In genomic region chr17:19020016-19020415, GRCh38 we compare ENCODE assay signal across 27 cellular contexts. TPM values are rescaled to one million over a fixed set of nuclear protein-coding genes. Genes with fewer than 3 reads are reported as not detected.
DNase-seq lines count a peak whose midpoint lies in the region; ATAC-seq and TF ChIP-seq lines count a peak whose summit lies in the region.
"Had no signal": no experiment of that assay in that cellular context is flagged by ENCODE, and none has a peak within 500 bp of the region (broad histone marks: within the 10 kb centered on the region; RNA-seq: fewer than 3 reads in every experiment).

No MANE protein-coding gene starts in this region.

- H3K27ac ChIP-seq in RWPE1, result peak overlapping the region; percentile 29
- no peak overlapping the region for H3K27ac ChIP-seq in spleen
- H3K27ac ChIP-seq: adrenal gland; BLaER1 treated with 17β-estradiol and CSF1 and Interleukin-3, amounts not matched to agents 10 nM and 100 nM; heart left ventricle; SJCRH30; uterus had no signal

- peaks cover 2% of the 10 kb centered on the region for H3K36me3 Mint-ChIP-seq in activated naive CD4-positive, alpha-beta T cell treated with anti-CD3 and anti-CD28 coated beads, Interleukin-2, amount 50 U/mL, for 24 hours
- H3K36me3 Mint-ChIP-seq in HFFc6 (ENCODE audit: low read depth), result no peaks in the 10 kb centered on the region
- H3K36me3 Mint-ChIP-seq: brain, mesothelial cell of epicardium had no signal

- H3K4me3 Mint-ChIP-seq in activated naive CD4-positive, alpha-beta T cell treated with anti-CD3 and anti-CD28 coated beads, Interleukin-2, amount 50 U/mL, for 24 hours, result no peak overlapping the region
- no peak overlapping the region for H3K4me3 Mint-ChIP-seq in HFFc6
- H3K4me3 Mint-ChIP-seq: brain, mesothelial cell of epicardium had no signal

- peaks cover 42% of the 10 kb centered on the region for H3K4me1 Mint-ChIP-seq in activated naive CD4-positive, alpha-beta T cell treated with anti-CD3 and anti-CD28 coated beads, Interleukin-2, amount 50 U/mL, for 24 hours
- H3K4me1 Mint-ChIP-seq in HFFc6 (ENCODE audit: low read depth), result peaks cover 15% of the 10 kb centered on the region

- POLR2A ChIA-PET in RWPE1 (lab: Yijun Ruan, JAX; ENCODE audit: low non-redundant PET), result no interaction called here

- TF ChIP-seq POLR2A in spleen (IDR thresholded peaks at IDR 0.05), result no peak

- no peak for DNase-seq in activated naive CD4-positive, alpha-beta T cell treated with anti-CD3 and anti-CD28 coated beads, Interleukin-2, amount 50 U/mL, for 16 hours
- DNase-seq in RWPE1 (ENCODE audit: low spot score), result no peak
- peak; percentile 3 for DNase-seq in left cardiac atrium
- DNase-seq in spleen, result peak; percentile 47
- DNase-seq in NOMO-1 treated with dmso at 0.1 percent for 144 hours (lab: John Stamatoyannopoulos, UW; ENCODE audit: unreplicated experiment), result no peak
- DNase-seq in HFFc6, result no peak
- DNase-seq: ACHN; activated CD8-positive, alpha-beta memory T cell treated with anti-CD3 and anti-CD28 coated beads, Interleukin-2, amount 50 U/mL, for 4 hours; adrenal gland; Calu3; effector CD8-positive, alpha-beta T cell; H9; Karpas-422; NCI-H1436 treated with DMSO at 0.1 percent for 48 hours; NCI-H510A treated with DMSO at 0.1 percent for 48 hours; uterus had no signal

- no peaks in the 10 kb centered on the region for H3K9me3 ChIP-seq in spleen
- H3K9me3 ChIP-seq: adrenal gland; BLaER1 treated with 17β-estradiol and CSF1 and Interleukin-3, amounts not matched to agents 10 nM and 100 nM; heart left ventricle; SJCRH30; uterus had no signal

- H3K4me1 ChIP-seq in spleen, result peaks cover 0 to 13% (median 0%) of the 10 kb centered on the region in 6 donors
- H3K4me1 ChIP-seq: adrenal gland, heart left ventricle, uterus had no signal

- intact Hi-C loops in left cardiac atrium (cut with DNase I), result no loop called here
- intact Hi-C loops in spleen (cut with DNase I; ENCODE audit: low total_unique reads), result no loop called here

- ATAC-seq in left cardiac atrium, result no peak
- ATAC-seq in HG03469 (IDR thresholded peaks at IDR 0.05; ENCODE audit: unreplicated experiment), result no peak
- ATAC-seq: GM12878, heart left ventricle had no signal

- peaks cover 0 to 16% (median 0%) of the 10 kb centered on the region in 7 donors for H3K27me3 ChIP-seq in spleen (replicated peaks in 1 of 7)
- H3K27me3 ChIP-seq: adrenal gland; BLaER1 treated with 17β-estradiol and CSF1 and Interleukin-3, amounts not matched to agents 10 nM and 100 nM; uterus had no signal

- H3K9me3 Mint-ChIP-seq in activated naive CD4-positive, alpha-beta T cell treated with anti-CD3 and anti-CD28 coated beads, Interleukin-2, amount 50 U/mL, for 24 hours, result no peaks in the 10 kb centered on the region
- H3K9me3 Mint-ChIP-seq in HFFc6, result no peaks in the 10 kb centered on the region
- H3K9me3 Mint-ChIP-seq: H9, mesothelial cell of epicardium had no signal

- 85 to 95% (median 87%) methylated on average over 3 of the region's 3 CpGs for WGBS in spleen, 5 donors

- no peaks in the 10 kb centered on the region for H3K27me3 Mint-ChIP-seq in activated naive CD4-positive, alpha-beta T cell treated with anti-CD3 and anti-CD28 coated beads, Interleukin-2, amount 50 U/mL, for 24 hours
- peaks cover 3% of the 10 kb centered on the region; the same call in 1 of the 2 replicates for H3K27me3 Mint-ChIP-seq in HFFc6 (ENCODE audit: insufficient read depth)

- CTCF ChIA-PET in RWPE1 (lab: Yijun Ruan, JAX), result no interaction called here

- peak overlapping the region; percentile 77 for H3K27ac Mint-ChIP-seq in activated naive CD4-positive, alpha-beta T cell treated with anti-CD3 and anti-CD28 coated beads, Interleukin-2, amount 50 U/mL, for 24 hours
- H3K27ac Mint-ChIP-seq in HFFc6, result no peak overlapping the region
- H3K27ac Mint-ChIP-seq: mesothelial cell of epicardium had no signal

- TF ChIP-seq CTCF in RWPE1 (conservative IDR thresholded peaks at IDR 0.05; ENCODE audit: low read depth) (no peak), spleen (IDR thresholded peaks at IDR 0.05 in 8 of 11, conservative IDR thresholded peaks at IDR 0.05 in 3 of 11) (no peak), HFFc6 (IDR thresholded peaks at IDR 0.05) (no peak)

- H3K36me3 ChIP-seq in spleen, result peaks cover 0 to 48% (median 26%) of the 10 kb centered on the region in 6 donors
- H3K36me3 ChIP-seq: adrenal gland, heart left ventricle, SJCRH30, uterus had no signal

- H3K4me3 ChIP-seq in spleen, result no peak overlapping the region
- H3K4me3 ChIP-seq: adrenal gland; BLaER1 treated with 17β-estradiol and CSF1 and Interleukin-3, amounts not matched to agents 10 nM and 100 nM; GM12878; heart left ventricle; SJCRH30; uterus had no signal

RNA-seq across cellular contexts. Expression of gene FAM83G, which starts 15.5 kb away (rescaled TPM):
- total RNA-seq in left cardiac atrium (10 to 100 TPM; 23.3 to 24.8 TPM), spleen (1 to 10 TPM; 2.6 to 5.4 (median 4.8) TPM)
- polyA plus RNA-seq in spleen, result 1 to 10 TPM; 1.3 to 3.9 (median 1.9) TPM
- total RNA-seq in HFFc6 (2021; fragmentation: NEBNext Ultra II Directional; extraction: Animal tissue kit (Norgen Biotek cat#: 25700)), result 10 to 100 TPM; 21.0 to 24.0 (median 21.7) TPM
- polyA plus RNA-seq: neural cell had no signal

RNA-seq across cellular contexts. Expression of gene GRAP, which starts 26.7 kb away (rescaled TPM):
- total RNA-seq in left cardiac atrium (1 to 10 TPM; 1.6 to 3.2 TPM), spleen (10 to 100 TPM; 36.2 to 67.2 (median 43.8) TPM)
- polyA plus RNA-seq in spleen, result 100 to 1,000 TPM in 2 of 3 donors, 10 to 100 TPM in 1; 77.0 to 114 (median 106) TPM
- under 1 TPM in 3 of 6 experiments, not detected in 3; 0.10 to 0.48 (median 0.14) TPM for total RNA-seq in HFFc6 (2021; fragmentation: NEBNext Ultra II Directional; extraction: Animal tissue kit (Norgen Biotek cat#: 25700))
- total RNA-seq: Calu3, Daoy, fibroblast of villous mesenchyme had no signal

Comparison
In these comparisons a context has a peak if more than half of its experiments do, and no peak if none do; other contexts are left out.
1. DNase-seq: peak in left cardiac atrium (single experiment) and spleen (single experiment); none in activated naive CD4-positive, alpha-beta T cell treated with anti-CD3 and anti-CD28 coated beads, Interleukin-2, amount 50 U/mL, for 16 hours (single experiment), RWPE1 (single experiment), NOMO-1 treated with dmso at 0.1 percent for 144 hours (single experiment) and HFFc6 (single experiment).
2. RNA of gene GRAP, which starts 26.7 kb away (total RNA-seq): 36.2 to 67.2 TPM in spleen; 1.6 to 3.2 TPM in left cardiac atrium and 0.10 to 0.48 TPM in HFFc6; every median in the first group is over 4 times any median in the second.